In genomic region chr11:110366234-110366633, GRCh38 we compare ENCODE assay signal across 1 cellular context.
TF ChIP-seq lines count a peak whose summit lies in the region.

No MANE protein-coding gene starts in this region.

TF ChIP-seq in HepG2, 621 proteins besides CTCF, POLR2A, EP300 and RAD21 (continued from another document):
- TF ChIP-seq, protein P1, sequence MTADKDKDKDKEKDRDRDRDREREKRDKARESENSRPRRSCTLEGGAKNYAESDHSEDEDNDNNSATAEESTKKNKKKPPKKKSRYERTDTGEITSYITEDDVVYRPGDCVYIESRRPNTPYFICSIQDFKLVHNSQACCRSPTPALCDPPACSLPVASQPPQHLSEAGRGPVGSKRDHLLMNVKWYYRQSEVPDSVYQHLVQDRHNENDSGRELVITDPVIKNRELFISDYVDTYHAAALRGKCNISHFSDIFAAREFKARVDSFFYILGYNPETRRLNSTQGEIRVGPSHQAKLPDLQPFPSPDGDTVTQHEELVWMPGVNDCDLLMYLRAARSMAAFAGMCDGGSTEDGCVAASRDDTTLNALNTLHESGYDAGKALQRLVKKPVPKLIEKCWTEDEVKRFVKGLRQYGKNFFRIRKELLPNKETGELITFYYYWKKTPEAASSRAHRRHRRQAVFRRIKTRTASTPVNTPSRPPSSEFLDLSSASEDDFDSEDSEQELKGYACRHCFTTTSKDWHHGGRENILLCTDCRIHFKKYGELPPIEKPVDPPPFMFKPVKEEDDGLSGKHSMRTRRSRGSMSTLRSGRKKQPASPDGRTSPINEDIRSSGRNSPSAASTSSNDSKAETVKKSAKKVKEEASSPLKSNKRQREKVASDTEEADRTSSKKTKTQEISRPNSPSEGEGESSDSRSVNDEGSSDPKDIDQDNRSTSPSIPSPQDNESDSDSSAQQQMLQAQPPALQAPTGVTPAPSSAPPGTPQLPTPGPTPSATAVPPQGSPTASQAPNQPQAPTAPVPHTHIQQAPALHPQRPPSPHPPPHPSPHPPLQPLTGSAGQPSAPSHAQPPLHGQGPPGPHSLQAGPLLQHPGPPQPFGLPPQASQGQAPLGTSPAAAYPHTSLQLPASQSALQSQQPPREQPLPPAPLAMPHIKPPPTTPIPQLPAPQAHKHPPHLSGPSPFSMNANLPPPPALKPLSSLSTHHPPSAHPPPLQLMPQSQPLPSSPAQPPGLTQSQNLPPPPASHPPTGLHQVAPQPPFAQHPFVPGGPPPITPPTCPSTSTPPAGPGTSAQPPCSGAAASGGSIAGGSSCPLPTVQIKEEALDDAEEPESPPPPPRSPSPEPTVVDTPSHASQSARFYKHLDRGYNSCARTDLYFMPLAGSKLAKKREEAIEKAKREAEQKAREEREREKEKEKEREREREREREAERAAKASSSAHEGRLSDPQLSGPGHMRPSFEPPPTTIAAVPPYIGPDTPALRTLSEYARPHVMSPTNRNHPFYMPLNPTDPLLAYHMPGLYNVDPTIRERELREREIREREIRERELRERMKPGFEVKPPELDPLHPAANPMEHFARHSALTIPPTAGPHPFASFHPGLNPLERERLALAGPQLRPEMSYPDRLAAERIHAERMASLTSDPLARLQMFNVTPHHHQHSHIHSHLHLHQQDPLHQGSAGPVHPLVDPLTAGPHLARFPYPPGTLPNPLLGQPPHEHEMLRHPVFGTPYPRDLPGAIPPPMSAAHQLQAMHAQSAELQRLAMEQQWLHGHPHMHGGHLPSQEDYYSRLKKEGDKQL (CRISPR knock-in tag; IDR thresholded peaks at IDR 0.05; ENCODE audit: low read depth), result no peak
